In the genomic region with DNA sequence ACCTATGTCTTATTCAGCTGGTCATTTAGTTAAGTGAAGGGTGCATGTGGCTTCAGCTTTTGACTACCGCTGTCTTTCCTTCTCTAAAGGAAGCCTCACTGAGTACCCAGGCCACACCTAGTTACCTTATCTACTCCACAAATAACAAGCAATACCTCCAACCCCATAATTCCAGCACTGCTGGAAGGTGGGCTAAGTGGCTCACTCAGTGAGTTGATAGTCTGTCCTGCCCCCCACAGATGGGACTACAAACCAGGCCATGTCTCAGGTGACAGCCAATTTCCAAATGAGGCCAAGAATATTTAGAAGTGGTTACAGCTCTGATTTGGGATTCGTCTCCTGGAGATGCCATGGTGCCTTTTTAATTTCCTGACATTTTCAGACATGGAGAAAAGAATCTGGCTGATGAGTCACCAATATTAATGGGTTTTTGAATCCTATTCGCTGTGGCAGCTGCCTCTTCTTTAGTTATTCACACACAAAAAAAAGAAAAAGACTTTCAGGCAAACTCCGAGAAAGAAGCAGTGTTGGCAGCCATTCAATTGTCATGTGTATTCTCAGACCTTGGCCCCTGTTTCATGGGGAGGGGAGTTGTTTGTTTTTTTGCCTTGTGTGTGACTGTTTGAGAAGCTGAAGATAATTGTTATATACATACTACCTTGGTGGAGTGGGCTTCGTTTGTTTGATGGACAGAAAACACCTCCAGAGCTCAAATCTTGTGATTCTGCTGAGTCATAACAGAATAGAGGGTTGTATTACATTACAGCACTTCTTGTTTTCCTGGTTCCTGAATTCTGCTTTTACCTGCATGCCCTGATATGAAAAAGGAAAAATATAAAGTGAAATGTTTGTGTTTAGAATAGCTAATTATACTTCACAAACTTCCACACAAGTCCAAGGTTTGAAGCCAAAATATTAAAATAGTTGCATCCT, we compare ENCODE assay signal across 11 cellular contexts.
DNase-seq lines count a peak whose midpoint lies in the region; ATAC-seq, FAIRE-seq and TF ChIP-seq lines count a peak whose summit lies in the region.
"Had no signal": no experiment of that assay in that cellular context is flagged by ENCODE, and none has a peak within 500 bp of the region (broad histone marks: within the 10 kb centered on the region; RNA-seq: fewer than 3 reads in every experiment).

No MANE protein-coding gene starts in this region.

- no peak overlapping the region for H3K4me3 ChIP-seq in keratinocyte (ENCODE audit: control insufficient read depth in 2 of 3, extremely low read depth in 1 of 3, insufficient read depth in 2 of 3, low read depth in 1 of 3, low read length in 3 of 3)
- H3K4me3 ChIP-seq: sigmoid colon had no signal

- H2AFZ ChIP-seq in keratinocyte (ENCODE audit: control insufficient read depth, low read length) = peak overlapping the region; percentile 7

- ATAC-seq in WTC11 (peak; percentile 44), GM18511 (IDR thresholded peaks at IDR 0.05; ENCODE audit: unreplicated experiment) (no peak), GM18909 (IDR thresholded peaks at IDR 0.05; ENCODE audit: poor library complexity, unreplicated experiment) (no peak)
- no peak for ATAC-seq in stimulated activated naive CD8-positive, alpha-beta T cell treated with anti-CD3 and anti-CD28 coated beads, Interleukin-15, amount 100 ng/mL, for 72 hours

- H3K79me2 ChIP-seq in keratinocyte (ENCODE audit: control insufficient read depth, insufficient read depth, low read length) = no peaks in the 10 kb centered on the region

- DNase-seq in COR-L47 (lab: John Stamatoyannopoulos, UW) (peak; percentile 92), NCI-H128 (lab: John Stamatoyannopoulos, UW; ENCODE audit: unreplicated experiment) (peak; percentile 43), WTC11 (ENCODE audit: low spot score) (no peak), keratinocyte (ENCODE audit: low read depth, low spot score) (no peak)
- no peak for DNase-seq in stimulated activated naive CD4-positive, alpha-beta T cell treated with Interleukin-2 at 50 U/mL for 16 hours (lab: John Stamatoyannopoulos, UW)
- no peak for DNase-seq in stimulated activated naive CD8-positive, alpha-beta T cell treated with anti-CD3 and anti-CD28 coated beads, Interleukin-15, amount 100 ng/mL, for 72 hours
- DNase-seq: CD4-positive, CD25-positive, alpha-beta regulatory T cell; sigmoid colon had no signal

- dilution Hi-C loops in keratinocyte (cut with MboI; ENCODE audit: extremely low pct_ligation_motif_present, low sequenced_read_pairs) = no loop called here

- H3K9ac ChIP-seq in keratinocyte (ENCODE audit: control insufficient read depth, extremely low read depth, insufficient read depth, low read length) = no peak overlapping the region

- H3K4me2 ChIP-seq in keratinocyte (ENCODE audit: control insufficient read depth, extremely low read depth, insufficient read depth, low read depth, low read length) = peak overlapping the region; percentile 27

- peaks cover 15% of the 10 kb centered on the region for H3K4me1 ChIP-seq in keratinocyte (ENCODE audit: control insufficient read depth, extremely low read depth, insufficient read depth, low read length)

- H3K4me1 Mint-ChIP-seq in WTC11 = peaks cover 19% of the 10 kb centered on the region
- H3K4me1 Mint-ChIP-seq in stimulated activated naive CD8-positive, alpha-beta T cell treated with anti-CD3 and anti-CD28 coated beads, Interleukin-15, amount 100 ng/mL, for 72 hours = no peaks in the 10 kb centered on the region
- H3K4me1 Mint-ChIP-seq: CD4-positive, CD25-positive, alpha-beta regulatory T cell had no signal

- H3K4me3 Mint-ChIP-seq in WTC11 = no peak overlapping the region
- H3K4me3 Mint-ChIP-seq in stimulated activated naive CD8-positive, alpha-beta T cell treated with anti-CD3 and anti-CD28 coated beads, Interleukin-15, amount 100 ng/mL, for 72 hours = no peak overlapping the region
- H3K4me3 Mint-ChIP-seq: CD4-positive, CD25-positive, alpha-beta regulatory T cell; stimulated activated naive CD8-positive, alpha-beta T cell treated with anti-CD3 and anti-CD28 coated beads, Interleukin-15, Interleukin-2, amounts not matched to agents 100 ng/mL and 50 ng/mL, for 24 hours had no signal

- no peaks in the 10 kb centered on the region for H3K9me1 ChIP-seq in keratinocyte (ENCODE audit: control insufficient read depth, extremely low read depth, insufficient read depth, low read length)

- H3K36me3 Mint-ChIP-seq in WTC11 = no peaks in the 10 kb centered on the region
- H3K36me3 Mint-ChIP-seq: CD4-positive, CD25-positive, alpha-beta regulatory T cell had no signal

- H3K9me3 Mint-ChIP-seq in WTC11 = no peaks in the 10 kb centered on the region
- H3K9me3 Mint-ChIP-seq in stimulated activated naive CD8-positive, alpha-beta T cell treated with anti-CD3 and anti-CD28 coated beads, Interleukin-15, amount 100 ng/mL, for 72 hours = peaks cover 6 to 7% of the 10 kb centered on the region in 2 donors

- CTCF ChIA-PET in WTC11 (lab: Charles Lee) = no interaction called here

- H3K36me3 ChIP-seq in keratinocyte (ENCODE audit: control insufficient read depth in 2 of 2, extremely low read depth in 1 of 2, insufficient read depth in 2 of 2, low read length in 2 of 2) = no peaks in the 10 kb centered on the region
- H3K36me3 ChIP-seq: sigmoid colon had no signal

- H3K27me3 Mint-ChIP-seq in WTC11 (ENCODE audit: low read depth) = no peaks in the 10 kb centered on the region; the same call in 1 of the 2 replicates
- H3K27me3 Mint-ChIP-seq in stimulated activated naive CD8-positive, alpha-beta T cell treated with anti-CD3 and anti-CD28 coated beads, Interleukin-15, amount 100 ng/mL, for 72 hours = no peaks in the 10 kb centered on the region
- H3K27me3 Mint-ChIP-seq: stimulated activated naive CD8-positive, alpha-beta T cell treated with anti-CD3 and anti-CD28 coated beads, Interleukin-15, Interleukin-2, amounts not matched to agents 100 ng/mL and 50 ng/mL, for 24 hours had no signal

- H4K20me1 ChIP-seq in keratinocyte (ENCODE audit: control insufficient read depth, extremely low read depth, insufficient read depth, low read length) = no peaks in the 10 kb centered on the region

- 0 out of 2 replicates have a peak overlapping the region, but pooled peaks have one; percentile 30 for H3K27ac Mint-ChIP-seq in WTC11
- no peak overlapping the region for H3K27ac Mint-ChIP-seq in stimulated activated naive CD8-positive, alpha-beta T cell treated with anti-CD3 and anti-CD28 coated beads, Interleukin-15, amount 100 ng/mL, for 72 hours
- H3K27ac Mint-ChIP-seq: CD4-positive, CD25-positive, alpha-beta regulatory T cell; stimulated activated naive CD8-positive, alpha-beta T cell treated with anti-CD3 and anti-CD28 coated beads, Interleukin-15, Interleukin-2, amounts not matched to agents 100 ng/mL and 50 ng/mL, for 24 hours had no signal

- no peak for TF ChIP-seq CTCF in WTC11 (IDR thresholded peaks at IDR 0.05)
- TF ChIP-seq CTCF in keratinocyte (optimal IDR thresholded peaks at IDR 0.05 in 1 of 3, IDR thresholded peaks at IDR 0.05 in 1 of 3, conservative IDR thresholded peaks at IDR 0.05 in 1 of 3; ENCODE audit: extremely low read depth in 1 of 3, insufficient read depth in 2 of 3, low read length in 3 of 3) = no peak

- POLR2A ChIA-PET in WTC11 (lab: Charles Lee) = no interaction called here

- no peaks in the 10 kb centered on the region for H3K9me3 ChIP-seq in keratinocyte (ENCODE audit: control insufficient read depth, low read depth, low read length)
- H3K9me3 ChIP-seq: sigmoid colon had no signal

- FAIRE-seq in keratinocyte (lab: Jason Lieb, UNC) = peak; percentile 75

- H3K27me3 ChIP-seq in keratinocyte (ENCODE audit: control insufficient read depth, extremely low read depth, insufficient read depth, low read length) = no peaks in the 10 kb centered on the region
- H3K27me3 ChIP-seq: sigmoid colon had no signal

- H3K27ac ChIP-seq in keratinocyte (ENCODE audit: control insufficient read depth, insufficient read depth, low read length) = no peak overlapping the region

TF ChIP-seq in WTC11, 78 proteins besides CTCF, POLR2A, EP300 and RAD21:
- peak; percentile 68; the same call in 1 of the 2 replicates for TF ChIP-seq NFE2L1 (CRISPR knock-in tag; IDR thresholded peaks at IDR 0.05)
- TF ChIP-seq KAT7 (CRISPR knock-in tag; IDR thresholded peaks at IDR 0.05; ENCODE audit: borderline replicate concordance) = no peak
TF ChIP-seq in WTC11: peak in this region for 1.

Comparison
In these comparisons a context has a peak if more than half of its experiments do, and no peak if none do; other contexts are left out.
1. DNase-seq: peak in COR-L47 (single experiment) and NCI-H128 (single experiment); none in WTC11 (single experiment), keratinocyte (single experiment), stimulated activated naive CD4-positive, alpha-beta T cell treated with Interleukin-2 at 50 U/mL for 16 hours (single experiment) and stimulated activated naive CD8-positive, alpha-beta T cell treated with anti-CD3 and anti-CD28 coated beads, Interleukin-15, amount 100 ng/mL, for 72 hours (0 of 2).